In the genomic region with DNA sequence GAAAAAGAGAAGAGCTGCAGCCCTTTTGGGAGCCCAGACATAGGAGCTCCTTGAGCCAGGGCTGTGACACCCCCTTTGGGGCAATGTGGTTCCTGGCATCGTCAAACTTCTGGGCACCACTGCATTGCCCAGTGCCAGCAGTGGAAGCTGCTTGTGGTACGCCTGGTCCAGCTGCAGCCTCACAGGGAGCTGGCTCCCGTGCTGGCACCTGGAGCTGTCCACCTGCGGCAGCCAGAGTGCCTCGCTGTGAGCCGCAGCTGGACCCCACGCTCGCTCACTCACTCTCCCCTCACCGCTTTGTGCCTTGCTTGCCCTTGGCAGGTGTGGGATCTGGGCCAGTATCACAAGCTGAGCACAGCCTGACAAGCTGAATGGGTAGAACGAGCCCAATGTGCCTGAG, we compare ENCODE assay signal across 24 cellular contexts.
"Had no signal": no experiment of that assay in that cellular context is flagged by ENCODE, and none has a peak within 500 bp of the region (broad histone marks: within the 10 kb centered on the region; RNA-seq: fewer than 3 reads in every experiment).

No MANE protein-coding gene starts in this region.

- H3K9me3 ChIP-seq: Peyer's patch had no signal

- H3K27ac ChIP-seq: Peyer's patch had no signal

- H3K27me3 Mint-ChIP-seq: activated B cell treated with CpG ODN at 0.5 μM for 24 hours; activated CD4-positive, alpha-beta memory T cell treated with anti-CD3 and anti-CD28 coated beads for 36 hours; activated CD4-positive, alpha-beta T cell treated with anti-CD3 and anti-CD28 coated beads, Interleukin-2, amount 10 ng/mL, durations not matched to agents 24 days and 14 days; activated naive CD8-positive, alpha-beta T cell treated with anti-CD3 and anti-CD28 coated beads, Interleukin-2, amount 50 U/mL, for 24 hours; brain; T-helper 17 cell had no signal

- H3K36me3 ChIP-seq: Peyer's patch had no signal

- H3K4me1 ChIP-seq: Peyer's patch had no signal

- H3K4me3 ChIP-seq: Peyer's patch had no signal

- H3K9me3 Mint-ChIP-seq: activated CD4-positive, alpha-beta T cell treated with anti-CD3 and anti-CD28 coated beads, Interleukin-2, amount 10 ng/mL, durations not matched to agents 24 days and 14 days; activated naive CD8-positive, alpha-beta T cell treated with anti-CD3 and anti-CD28 coated beads, Interleukin-2, amount 50 U/mL, for 24 hours; brain had no signal

- FAIRE-seq: astrocyte had no signal

- DNase-seq: activated B cell treated with CpG ODN at 0.5 μM for 24 hours; activated CD4-positive, alpha-beta memory T cell treated with anti-CD3 and anti-CD28 coated beads for 36 hours; activated CD4-positive, alpha-beta T cell treated with anti-CD3 and anti-CD28 coated beads for 1 hour; activated CD4-positive, alpha-beta T cell treated with anti-CD3 and anti-CD28 coated beads, Interleukin-2, amount 10 ng/mL, durations not matched to agents 24 days and 14 days; activated CD8-positive, alpha-beta memory T cell treated with anti-CD3 and anti-CD28 coated beads for 24 hours; activated effector memory CD4-positive, alpha-beta T cell treated with anti-CD3 and anti-CD28 coated beads, Interleukin-2, amount 50 U/mL, for 16 hours; activated naive CD4-positive, alpha-beta T cell treated with Interleukin-2 at 50 U/mL for 16 hours; activated naive CD8-positive, alpha-beta T cell treated with anti-CD3 and anti-CD28 coated beads, Interleukin-2, amount 50 U/mL, for 24 hours; activated T-cell treated with anti-CD3 and anti-CD28 coated beads, Interleukin-2, amount 50 U/mL, for 4 hours; amniotic stem cell; MM.1S; NCI-H1105 treated with DMSO at 0.1 percent for 48 hours; NCI-H1436 treated with DMSO at 0.1 percent for 48 hours; NCI-H187; NCI-H2081; NCI-H510A treated with DMSO at 0.1 percent for 48 hours; NCI-H69; Peyer's patch; SIG-M5; T-helper 17 cell; T-helper 9 cell had no signal

- ATAC-seq: activated naive CD4-positive, alpha-beta T cell treated with anti-CD3 and anti-CD28 coated beads, Interleukin-2, amount 50 U/mL, for 72 hours; activated naive CD8-positive, alpha-beta T cell treated with anti-CD3 and anti-CD28 coated beads, Interleukin-2, amount 50 U/mL, for 24 hours; activated T-cell treated with anti-CD3 and anti-CD28 coated beads, Interleukin-2, amount 50 U/mL, for 4 hours; T-helper 17 cell had no signal

- H3K27ac Mint-ChIP-seq: activated B cell treated with CpG ODN at 0.5 μM for 24 hours; activated CD4-positive, alpha-beta memory T cell treated with anti-CD3 and anti-CD28 coated beads for 36 hours; activated CD4-positive, alpha-beta T cell treated with anti-CD3 and anti-CD28 coated beads, Interleukin-2, amount 10 ng/mL, durations not matched to agents 24 days and 14 days; activated naive CD4-positive, alpha-beta T cell treated with anti-CD3 and anti-CD28 coated beads, Interleukin-2, amount 50 U/mL, for 72 hours; activated naive CD8-positive, alpha-beta T cell treated with anti-CD3 and anti-CD28 coated beads, Interleukin-2, amount 50 U/mL, for 24 hours; brain; T-helper 17 cell had no signal

- H3K4me3 Mint-ChIP-seq: activated B cell treated with CpG ODN at 0.5 μM for 24 hours; activated CD4-positive, alpha-beta memory T cell treated with anti-CD3 and anti-CD28 coated beads for 36 hours; activated CD4-positive, alpha-beta T cell treated with anti-CD3 and anti-CD28 coated beads, Interleukin-2, amount 10 ng/mL, durations not matched to agents 24 days and 14 days; activated naive CD8-positive, alpha-beta T cell treated with anti-CD3 and anti-CD28 coated beads, Interleukin-2, amount 50 U/mL, for 24 hours; activated T-cell treated with anti-CD3 and anti-CD28 coated beads, Interleukin-2, amount 50 U/mL, for 4 hours; brain; T-helper 17 cell had no signal

- H3K4me1 Mint-ChIP-seq: activated B cell treated with CpG ODN at 0.5 μM for 24 hours; activated CD4-positive, alpha-beta T cell treated with anti-CD3 and anti-CD28 coated beads, Interleukin-2, amount 10 ng/mL, durations not matched to agents 24 days and 14 days; activated naive CD8-positive, alpha-beta T cell treated with anti-CD3 and anti-CD28 coated beads, Interleukin-2, amount 50 U/mL, for 24 hours; brain; T-helper 17 cell had no signal

- H3K36me3 Mint-ChIP-seq: activated CD4-positive, alpha-beta memory T cell treated with anti-CD3 and anti-CD28 coated beads for 36 hours; activated naive CD4-positive, alpha-beta T cell treated with anti-CD3 and anti-CD28 coated beads, Interleukin-2, amount 50 U/mL, for 72 hours; brain had no signal

- H3K27me3 ChIP-seq: Peyer's patch had no signal
